ENCODE assay signal across 2 cellular contexts in the genomic region with DNA sequence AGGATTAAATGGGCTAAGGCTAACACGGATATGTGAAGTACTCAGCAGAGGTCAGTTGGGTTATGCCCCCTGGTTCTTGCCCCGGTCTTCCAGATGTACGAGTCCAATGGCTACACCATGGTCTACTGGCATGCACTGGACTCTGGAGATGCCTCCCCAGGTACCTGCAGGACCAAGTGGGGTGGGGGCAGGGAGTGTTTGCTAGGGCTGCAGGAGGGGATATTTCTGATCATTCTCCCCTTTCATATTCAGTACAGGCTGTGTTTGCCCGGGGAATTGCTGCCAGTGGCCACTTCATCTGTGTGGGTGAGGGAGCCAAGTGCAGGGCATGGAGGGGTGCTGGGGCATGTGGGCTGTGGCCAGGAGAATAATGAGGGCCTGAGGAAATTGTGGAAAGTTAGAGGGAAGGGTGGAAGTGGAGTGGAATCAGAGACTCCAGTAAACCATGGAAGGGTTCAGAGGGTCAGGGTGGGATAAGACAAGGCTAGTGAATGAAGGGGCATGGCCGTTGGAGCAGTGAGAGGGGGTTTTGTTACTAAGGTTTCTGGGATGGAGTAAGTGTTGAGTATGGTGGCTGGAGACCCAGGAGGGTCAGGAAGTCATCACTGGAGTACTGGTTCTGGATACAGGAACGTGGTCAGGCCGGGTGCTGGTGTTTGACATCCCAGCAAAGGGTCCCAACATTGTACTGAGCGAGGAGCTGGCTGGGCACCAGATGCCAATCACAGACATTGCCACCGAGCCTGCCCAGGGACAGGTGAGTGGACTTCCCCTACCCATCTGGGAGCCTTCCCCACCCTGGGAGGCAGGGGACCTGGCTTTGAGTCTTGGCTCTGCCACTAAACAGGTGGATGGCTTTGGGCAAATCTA.
TF ChIP-seq lines count a peak whose summit lies in the region.

No MANE protein-coding gene starts in this region.

TF ChIP-seq in SK-N-SH, 30 proteins besides CTCF, POLR2A, EP300 and RAD21:
- no peak for TF ChIP-seq NFIC (IDR thresholded peaks at IDR 0.05; ENCODE audit: borderline replicate concordance)
- TF ChIP-seq TAF1 (IDR thresholded peaks at IDR 0.05; ENCODE audit: borderline replicate concordance, low read depth, low read length), result no peak
- no peak for TF ChIP-seq PBX3 (IDR thresholded peaks at IDR 0.05)
- TF ChIP-seq FOSL2 (IDR thresholded peaks at IDR 0.05; ENCODE audit: borderline replicate concordance, low read depth), result no peak
- TF ChIP-seq USF1 (IDR thresholded peaks at IDR 0.05; ENCODE audit: borderline replicate concordance, low read depth), result no peak
- TF ChIP-seq NRF1 (IDR thresholded peaks at IDR 0.05; ENCODE audit: low read depth, low read length), result no peak
- TF ChIP-seq USF2 (IDR thresholded peaks at IDR 0.05; ENCODE audit: borderline replicate concordance, low read depth, low read length), result no peak
- no peak for TF ChIP-seq RXRA (IDR thresholded peaks at IDR 0.05; ENCODE audit: borderline replicate concordance, low read depth)

TF ChIP-seq in SK-N-SH treated with all-trans-retinoic acid at 6 μM for 48 hours, 23 proteins besides CTCF, POLR2A, EP300 and RAD21:
- TF ChIP-seq ZFP3 (CRISPR knock-in tag; IDR thresholded peaks at IDR 0.05) (no peak), ISL1 (CRISPR knock-in tag; IDR thresholded peaks at IDR 0.05) (no peak), ESRRG (CRISPR knock-in tag; IDR thresholded peaks at IDR 0.05) (no peak)
TF ChIP-seq in SK-N-SH treated with all-trans-retinoic acid at 6 μM for 48 hours: peak in this region for 0.
